13 cellular contexts compared by ENCODE assay signal in genomic region chr14:21233457-21234076, GRCh38. TPM values are rescaled to one million over a fixed set of nuclear protein-coding genes. Genes with fewer than 3 reads are reported as not detected.
DNase-seq lines count a peak whose midpoint lies in the region; ATAC-seq, FAIRE-seq and TF ChIP-seq lines count a peak whose summit lies in the region.
"Had no signal": no experiment of that assay in that cellular context is flagged by ENCODE, and none has a peak within 500 bp of the region (broad histone marks: within the 10 kb centered on the region; RNA-seq: fewer than 3 reads in every experiment).

No MANE protein-coding gene starts in this region.

- no peak for FAIRE-seq in K562 (lab: Jason Lieb, UNC)
- FAIRE-seq: TTC549 had no signal

- peak in 1 of 2 experiments; percentile 9; a peak in 1 of 4 replicates for TF ChIP-seq RAD21 in K562 (CRISPR knock-in tag; conservative IDR thresholded peaks at IDR 0.05 in 1 of 2, IDR thresholded peaks at IDR 0.05 in 1 of 2)

- DNase-seq in CD4-positive, alpha-beta T cell: no peak
- DNase-seq in HFFc6 (no peak), K562 (ENCODE audit: extremely low read depth in 1 of 4, low spot score in 3 of 4) (peak in 2 of 4 experiments; percentile 6 to 19), left lobe of liver (ENCODE audit: low spot score) (no peak), KG1 (lab: John Stamatoyannopoulos, UW) (no peak)
- no peak for DNase-seq in effector CD4-positive, alpha-beta T cell
- DNase-seq in stimulated activated naive CD8-positive, alpha-beta T cell treated with anti-CD3 and anti-CD28 coated beads, Interleukin-15, Interleukin-2, amounts not matched to agents 100 U/mL and 50 U/mL, for 24 hours: no peak
- DNase-seq: IMR-90, posterior cingulate gyrus had no signal

- no peaks in the 10 kb centered on the region for H3K27me3 ChIP-seq in CD4-positive, alpha-beta T cell (ENCODE audit: control insufficient read depth, insufficient read depth, low read length)
- no peaks in the 10 kb centered on the region; a peak in 1 of 5 replicates for H3K27me3 ChIP-seq in K562 (ENCODE audit: control insufficient read depth in 2 of 2, insufficient read depth in 2 of 2, low read length in 2 of 2)

- H3K27me3 Mint-ChIP-seq in CD4-positive, alpha-beta T cell: no peaks in the 10 kb centered on the region
- no peaks in the 10 kb centered on the region for H3K27me3 Mint-ChIP-seq in HFFc6 (ENCODE audit: insufficient read depth)
- H3K27me3 Mint-ChIP-seq: dendritic cell treated with granulocyte-macrophage colony-stimulating factor and Interleukin-4, amounts not matched to agents 40 ng/mL and 50 ng/mL, for 4 days had no signal

- H3K36me3 ChIP-seq in K562 (ENCODE audit: control insufficient read depth, insufficient read depth, low read length): peaks cover 98% of the 10 kb centered on the region

- no peak overlapping the region for H3K9ac ChIP-seq in K562 (ENCODE audit: insufficient read depth in 1 of 2, low read depth in 2 of 2, low read length in 2 of 2)

- peak overlapping the region; percentile 31 for H3K4me3 Mint-ChIP-seq in CD4-positive, alpha-beta T cell
- no peak overlapping the region for H3K4me3 Mint-ChIP-seq in HFFc6
- H3K4me3 Mint-ChIP-seq: dendritic cell treated with granulocyte-macrophage colony-stimulating factor and Interleukin-4, amounts not matched to agents 40 ng/mL and 50 ng/mL, for 4 days had no signal

- peak; percentile 31 for TF ChIP-seq CTCF in CD4-positive, alpha-beta T cell (IDR thresholded peaks at IDR 0.05)
- TF ChIP-seq CTCF in HFFc6 (IDR thresholded peaks at IDR 0.05): peak; percentile 52; the same call in 1 of the 2 replicates
- TF ChIP-seq CTCF in K562 (IDR thresholded peaks at IDR 0.05 in 2 of 3, conservative IDR thresholded peaks at IDR 0.05 in 1 of 3; ENCODE audit: insufficient read depth in 2 of 3, low read depth in 1 of 3, low read length in 3 of 3): peak; percentile 15 to 16 (median 15); a peak in 2 of 6 replicates

- H3K9me1 ChIP-seq in K562 (ENCODE audit: control insufficient read depth, insufficient read depth, low read length): no peaks in the 10 kb centered on the region

- in situ Hi-C loops in K562 (cut with MboI): no loop called here

- peaks cover 99% of the 10 kb centered on the region for H3K79me2 ChIP-seq in K562 (ENCODE audit: control insufficient read depth, insufficient read depth, low read length)

- H3K4me2 ChIP-seq in K562 (ENCODE audit: insufficient read depth, low read length): no peak overlapping the region

- H4K20me1 ChIP-seq in K562 (replicated peaks; ENCODE audit: control insufficient read depth, insufficient read depth, low read length): peaks cover 17% of the 10 kb centered on the region; the same call in 1 of the 2 replicates

- ATAC-seq in CD4-positive, alpha-beta T cell (ENCODE audit: poor library complexity): no peak
- ATAC-seq in K562 (peak; percentile 67), left lobe of liver (peak; percentile 55), HG03039 (IDR thresholded peaks at IDR 0.05; ENCODE audit: unreplicated experiment) (no peak)
- ATAC-seq in stimulated activated naive CD8-positive, alpha-beta T cell treated with anti-CD3 and anti-CD28 coated beads, Interleukin-15, Interleukin-2, amounts not matched to agents 100 U/mL and 50 U/mL, for 24 hours: no peak

- H3K4me3 ChIP-seq in K562: no peak overlapping the region
- H3K4me3 ChIP-seq: thoracic aorta had no signal

- TF ChIP-seq EP300 in K562 (IDR thresholded peaks at IDR 0.05; ENCODE audit: low read length): no peak

- no peak for TF ChIP-seq POLR2A in K562 (conservative IDR thresholded peaks at IDR 0.05)

- no peaks in the 10 kb centered on the region for H3K9me3 Mint-ChIP-seq in CD4-positive, alpha-beta T cell
- no peaks in the 10 kb centered on the region for H3K9me3 Mint-ChIP-seq in HFFc6
- H3K9me3 Mint-ChIP-seq: dendritic cell treated with granulocyte-macrophage colony-stimulating factor and Interleukin-4, amounts not matched to agents 40 ng/mL and 50 ng/mL, for 4 days had no signal

- H3K27ac ChIP-seq in CD4-positive, alpha-beta T cell (ENCODE audit: low read depth, low read length): no peak overlapping the region
- H3K27ac ChIP-seq in K562 (ENCODE audit: extremely low read depth, low read depth, low read length): no peak overlapping the region
- H3K27ac ChIP-seq: thoracic aorta had no signal

- WGBS in K562 (ENCODE audit: insufficient coverage, low coverage, missing lambda C conversion rate): 71% methylated on average over 8 of the region's 8 CpGs

- no peaks in the 10 kb centered on the region; a peak in 1 of 5 replicates for H3K4me1 ChIP-seq in K562 (replicated peaks in 1 of 2; ENCODE audit: control insufficient read depth in 2 of 2, insufficient read depth in 2 of 2, low read length in 2 of 2)

- CTCF ChIA-PET in CD4-positive, alpha-beta T cell (lab: Charles Lee): interaction anchor here (0.7 to 0.9 kb wide), 3 partner anchors 13 to 20 kb away, joined by 3 to 4 read pairs (median 3); no protein-coding TSS in a partner anchor
- CTCF ChIA-PET in K562 (lab: Yijun Ruan, JAX; ENCODE audit: low intra/inter-chr PET ratio): no interaction called here

- H3K9me3 ChIP-seq in CD4-positive, alpha-beta T cell (ENCODE audit: control insufficient read depth, low read length): no peaks in the 10 kb centered on the region
- H3K9me3 ChIP-seq in K562 (replicated peaks; ENCODE audit: control insufficient read depth, insufficient read depth, low read depth, low read length): no peaks in the 10 kb centered on the region
- H3K9me3 ChIP-seq: thoracic aorta had no signal

- BruUV-seq in K562 (replicated peaks; lab: Mats Ljungman, UMichigan): no TSS peak

- intact Hi-C loops in CD4-positive, alpha-beta T cell (cut with DNase I, micrococcal nuclease): loop anchor here in 1 of 2 experiments (5.0 kb wide), 1 partner anchor 34 kb away; the partner anchor contains the start of gene HNRNPC
- intact Hi-C loops in K562 (cut with micrococcal nuclease): no loop called here

- peak overlapping the region; percentile 93 for H3K27ac Mint-ChIP-seq in CD4-positive, alpha-beta T cell
- H3K27ac Mint-ChIP-seq in HFFc6: no peak overlapping the region
- H3K27ac Mint-ChIP-seq: dendritic cell treated with granulocyte-macrophage colony-stimulating factor and Interleukin-4, amounts not matched to agents 40 ng/mL and 50 ng/mL, for 4 days had no signal

- peaks cover 89% of the 10 kb centered on the region for H3K36me3 Mint-ChIP-seq in CD4-positive, alpha-beta T cell (ENCODE audit: low read depth)
- H3K36me3 Mint-ChIP-seq in HFFc6 (ENCODE audit: low read depth): peaks cover 48% of the 10 kb centered on the region

- peaks cover 87% of the 10 kb centered on the region for H3K4me1 Mint-ChIP-seq in CD4-positive, alpha-beta T cell (ENCODE audit: low read depth)
- peaks cover 59% of the 10 kb centered on the region for H3K4me1 Mint-ChIP-seq in HFFc6 (ENCODE audit: low read depth)

- POLR2A ChIA-PET in CD4-positive, alpha-beta T cell (lab: Charles Lee): interaction anchor here (0.6 to 1.7 kb wide), 2 partner anchors 18 to 24 kb away, joined by 3 to 7 read pairs; no protein-coding TSS in a partner anchor
- POLR2A ChIA-PET in K562 (lab: Yijun Ruan, JAX): no interaction called here

- no peak overlapping the region for H2AFZ ChIP-seq in K562 (ENCODE audit: low read depth, low read length)

TF ChIP-seq in K562, 482 proteins besides CTCF, POLR2A, EP300 and RAD21 (continues in another document):
- TF ChIP-seq POU5F1 (IDR thresholded peaks at IDR 0.05; ENCODE audit: borderline replicate concordance, low read depth, low read length, partially characterized antibody): no peak

RNA-seq across cellular contexts. Expression of gene HNRNPC, which starts 35.7 kb away (rescaled TPM):
- 100 to 1,000 TPM; 507 to 528 TPM for total RNA-seq in CD4-positive, alpha-beta T cell
- 100 to 1,000 TPM; 528 to 684 (median 604) TPM for total RNA-seq in HFFc6 (2021; fragmentation: NEBNext Ultra II Directional; extraction: Animal tissue kit (Norgen Biotek cat#: 25700))
- 279 and 404 TPM in 2 replicates for total RNA-seq in K562 (2011; cell fraction: chromatin; rRNA removed; ENCODE audit: low replicate concordance)
- 241 and 299 TPM in 2 replicates for total RNA-seq in K562 (2011; cell fraction: nucleolus; rRNA removed)
- total RNA-seq in K562 (2011; cell fraction: nucleoplasm; rRNA removed): 371 and 436 TPM in 2 replicates
- 957 and 1,143 TPM in 2 replicates for total RNA-seq in K562 (2014; rRNA removed)
- total RNA-seq in K562 (2014; rRNA removed; fragmentation: Illumina TruSeq; extraction: Trizol): 1,233 and 1,451 TPM in 2 replicates
- 1,173 and 1,191 TPM in 2 replicates for total RNA-seq in K562 (2015; rRNA removed; fragmentation: Illumina TruSeq; extraction: Trizol)
- total RNA-seq in K562 (2021): 795 and 814 TPM in 2 replicates
- polyA plus RNA-seq in K562 (2011; rRNA removed): 1,168 and 1,525 TPM in 2 replicates
- polyA plus RNA-seq in K562 (2011; cell fraction: cytosol; rRNA removed): 443 and 790 TPM in 2 replicates
- 357 and 429 TPM in 2 replicates for polyA plus RNA-seq in K562 (2011; cell fraction: nucleus; rRNA removed)
- polyA plus RNA-seq in K562 (2012): 753 and 1,086 TPM in 2 replicates
- 1,403 and 1,557 TPM in 2 replicates for polyA plus RNA-seq in K562 (2014; fragmentation: Illumina TruSeq; extraction: Trizol)
- 1,000 to 10,000 TPM in 1 of 2 experiments, 100 to 1,000 TPM in 1; 679 to 1,238 TPM for polyA plus RNA-seq in K562 (2014; fragmentation: Nextera tagmentation; extraction: Ambion mirVana)
- 1,109 and 1,156 TPM in 2 replicates for polyA plus RNA-seq in K562 (2014; rRNA removed)
- 947 and 1,115 TPM in 2 replicates for polyA minus RNA-seq in K562 (2011; rRNA and poly(A)+ RNA removed)
- polyA minus RNA-seq in K562 (2011; cell fraction: cytosol; rRNA and poly(A)+ RNA removed): 289 and 374 TPM in 2 replicates
- polyA minus RNA-seq in K562 (2011; cell fraction: nucleus; rRNA and poly(A)+ RNA removed): 200 and 293 TPM in 2 replicates
- total RNA-seq in left lobe of liver: 162 TPM

RNA-seq across cellular contexts. Expression of gene RPGRIP1, which starts 46.3 kb away (rescaled TPM):
- total RNA-seq in CD4-positive, alpha-beta T cell: not detected
- total RNA-seq in HFFc6 (2021; fragmentation: NEBNext Ultra II Directional; extraction: Animal tissue kit (Norgen Biotek cat#: 25700)): not detected
- 1.3 and 1.5 TPM in 2 replicates for total RNA-seq in K562 (2011; cell fraction: chromatin; rRNA removed; ENCODE audit: low replicate concordance)
- 0.33 and 0.92 TPM in 2 replicates for total RNA-seq in K562 (2011; cell fraction: nucleolus; rRNA removed)
- 1.1 TPM in 2 replicates for total RNA-seq in K562 (2011; cell fraction: nucleoplasm; rRNA removed)
- total RNA-seq in K562 (2014; rRNA removed) (0.53 and 0.95 TPM in 2 replicates), K562 (2014; rRNA removed; fragmentation: Illumina TruSeq; extraction: Trizol) (0.61 and 0.76 TPM in 2 replicates), K562 (2015; rRNA removed; fragmentation: Illumina TruSeq; extraction: Trizol) (0.41 and 0.72 TPM in 2 replicates), K562 (2021) (0.31 and 0.47 TPM in 2 replicates), left lobe of liver (0.23 TPM)
- polyA plus RNA-seq in K562 (2011; rRNA removed) (0.56 and 0.80 TPM in 2 replicates), K562 (2014; fragmentation: Illumina TruSeq; extraction: Trizol) (0.33 and 0.86 TPM in 2 replicates), K562 (2014; fragmentation: Nextera tagmentation; extraction: Ambion mirVana) (under 1 TPM in 1 of 2 experiments, not detected in 1; 0.49 TPM), K562 (2014; rRNA removed) (0.31 and 0.57 TPM in 2 replicates)
- 0.09 and 0.38 TPM in 2 replicates for polyA plus RNA-seq in K562 (2011; cell fraction: cytosol; rRNA removed)
- 1.2 and 1.5 TPM in 2 replicates for polyA plus RNA-seq in K562 (2011; cell fraction: nucleus; rRNA removed)
- 0.39 and 0.62 TPM in 2 replicates for polyA plus RNA-seq in K562 (2012)
- 0.39 and 1.1 TPM in 2 replicates for polyA minus RNA-seq in K562 (2011; rRNA and poly(A)+ RNA removed)
- not detected in 2 replicates for polyA minus RNA-seq in K562 (2011; cell fraction: cytosol; rRNA and poly(A)+ RNA removed)
- polyA minus RNA-seq in K562 (2011; cell fraction: nucleus; rRNA and poly(A)+ RNA removed): 0.22 and 0.27 TPM in 2 replicates
- total RNA-seq: IMR-90, thoracic aorta had no signal
- polyA plus RNA-seq: IMR-90 had no signal

Comparison
In these comparisons a context has a peak if more than half of its experiments do, and no peak if none do; other contexts are left out.
1. ATAC-seq: peak in K562 (single experiment) and left lobe of liver (single experiment); none in CD4-positive, alpha-beta T cell (single experiment), stimulated activated naive CD8-positive, alpha-beta T cell treated with anti-CD3 and anti-CD28 coated beads, Interleukin-15, Interleukin-2, amounts not matched to agents 100 U/mL and 50 U/mL, for 24 hours (single experiment) and HG03039 (single experiment).
2. Peak in every context shown above with its lines, with median percentiles within 50 percentile points of each other: CTCF ChIP-seq.